ENCODE assay signal across 12 cellular contexts in the genomic region with DNA sequence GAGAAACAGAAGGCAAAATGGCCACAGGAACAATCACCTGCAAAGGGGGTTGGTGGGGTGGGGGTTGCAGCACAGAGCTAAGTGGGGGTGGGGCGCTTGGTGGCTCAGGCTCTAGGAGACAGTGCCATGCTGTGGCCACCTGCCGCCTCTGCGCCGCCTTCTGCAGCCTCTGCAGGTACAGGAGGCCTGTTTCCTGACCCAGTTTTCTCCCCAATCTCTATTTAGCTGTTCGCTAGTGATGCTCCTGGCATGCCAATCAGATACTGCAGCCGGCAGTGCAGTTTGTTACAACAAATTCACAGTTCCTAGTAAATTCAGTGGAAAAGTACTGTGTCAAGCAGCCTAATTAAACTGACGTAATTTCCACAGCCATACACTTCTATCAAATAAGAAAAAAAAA.
A peak's percentile ranks its signal among the peaks of the same experiment; 100 is the strongest.
DNase-seq lines count a peak whose midpoint lies in the region; ATAC-seq and TF ChIP-seq lines count a peak whose summit lies in the region.
"Had no signal": no experiment of that assay in that cellular context is flagged by ENCODE, and none has a peak within 500 bp of the region (broad histone marks: within the 10 kb centered on the region; RNA-seq: fewer than 3 reads in every experiment).

No MANE protein-coding gene starts in this region.

- H2AFZ ChIP-seq in neural progenitor cell (replicated peaks) = no peak overlapping the region

- H3K27me3 Mint-ChIP-seq in neural progenitor cell (ENCODE audit: insufficient read depth, low read depth) = peaks cover 6% of the 10 kb centered on the region
- H3K27me3 Mint-ChIP-seq: activated naive CD8-positive, alpha-beta T cell treated with anti-CD3 and anti-CD28 coated beads, Interleukin-2, amount 10 ng/mL, durations not matched to agents 7 days and 5 days had no signal

- H3K4me1 Mint-ChIP-seq in neural progenitor cell = no peaks in the 10 kb centered on the region
- H3K4me1 Mint-ChIP-seq: activated naive CD8-positive, alpha-beta T cell treated with anti-CD3 and anti-CD28 coated beads, Interleukin-2, amount 10 ng/mL, durations not matched to agents 7 days and 5 days had no signal

- peaks cover 4% of the 10 kb centered on the region for H3F3A ChIP-seq in neural progenitor cell (ENCODE audit: low read depth)

- no peaks in the 10 kb centered on the region for H3K79me2 ChIP-seq in neural progenitor cell (ENCODE audit: low read depth)

- H4K20me1 ChIP-seq in neural progenitor cell (ENCODE audit: low read depth) = no peaks in the 10 kb centered on the region

- H3K27ac Mint-ChIP-seq in neural progenitor cell = no peak overlapping the region
- H3K27ac Mint-ChIP-seq: activated naive CD8-positive, alpha-beta T cell treated with anti-CD3 and anti-CD28 coated beads, Interleukin-2, amount 10 ng/mL, durations not matched to agents 7 days and 5 days; stimulated activated effector memory CD8-positive, alpha-beta T cell treated with anti-CD3 and anti-CD28 coated beads, Interleukin-12 subunit alpha, Interleukin-12 subunit beta, amount 100 ng/mL, for 72 hours had no signal

- intact Hi-C loops in gastrocnemius medialis (cut with DNase I; ENCODE audit: low total_unique reads) = no loop called here
- intact Hi-C loops in left cardiac atrium (cut with DNase I) = no loop called here

- H3K36me3 ChIP-seq in neural progenitor cell (no peaks in the 10 kb centered on the region), gastrocnemius medialis (no peaks in the 10 kb centered on the region)
- H3K36me3 ChIP-seq: prostate gland had no signal

- H3K9ac ChIP-seq in neural progenitor cell = no peak overlapping the region

- H3K9me3 ChIP-seq in neural progenitor cell (ENCODE audit: low read depth) = no peaks in the 10 kb centered on the region
- H3K9me3 ChIP-seq in gastrocnemius medialis = no peaks in the 10 kb centered on the region
- H3K9me3 ChIP-seq: gastroesophageal sphincter, prostate gland had no signal

- in situ Hi-C loops in gastrocnemius medialis (cut with MboI; ENCODE audit: low sequenced_read_pairs in 4 of 4) = no loop called here

- H3K27ac ChIP-seq in neural progenitor cell (no peak overlapping the region), gastrocnemius medialis (no peak overlapping the region)
- H3K27ac ChIP-seq: gastroesophageal sphincter, prostate gland had no signal

- DNase-seq in DMS153 treated with DMSO at 0.1 percent for 48 hours (lab: John Stamatoyannopoulos, UW; ENCODE audit: unreplicated experiment) = peak; percentile 10
- DNase-seq in DMS153 (lab: John Stamatoyannopoulos, UW) = no peak
- peak; percentile 27 for DNase-seq in NCI-H1105 (lab: John Stamatoyannopoulos, UW)
- peak; percentile 99 for DNase-seq in cerebellar cortex (ENCODE audit: low spot score)
- peak; percentile 75 for DNase-seq in neural progenitor cell (ENCODE audit: low spot score)
- no peak for DNase-seq in activated gamma-delta T cell (lab: John Stamatoyannopoulos, UW)
- DNase-seq in gastrocnemius medialis = no peak
- DNase-seq in left cardiac atrium = no peak
- DNase-seq: activated naive CD8-positive, alpha-beta T cell treated with anti-CD3 and anti-CD28 coated beads, Interleukin-2, amount 10 ng/mL, durations not matched to agents 7 days and 5 days had no signal

- no peak overlapping the region for H3K4me3 ChIP-seq in neural progenitor cell
- H3K4me3 ChIP-seq in gastrocnemius medialis = no peak overlapping the region
- H3K4me3 ChIP-seq: gastroesophageal sphincter, prostate gland had no signal

- no peak for TF ChIP-seq POLR2A in gastrocnemius medialis (IDR thresholded peaks at IDR 0.05)

- no peak overlapping the region for H3K4me2 ChIP-seq in neural progenitor cell

- TF ChIP-seq CTCF in neural progenitor cell (IDR thresholded peaks at IDR 0.05) (peak; percentile 56), gastrocnemius medialis (IDR thresholded peaks at IDR 0.05 in 4 of 5, conservative IDR thresholded peaks at IDR 0.05 in 1 of 5) (no peak)

- H3K9me3 Mint-ChIP-seq in neural progenitor cell = no peaks in the 10 kb centered on the region
- H3K9me3 Mint-ChIP-seq: activated naive CD8-positive, alpha-beta T cell treated with anti-CD3 and anti-CD28 coated beads, Interleukin-2, amount 10 ng/mL, durations not matched to agents 7 days and 5 days; stimulated activated effector memory CD8-positive, alpha-beta T cell treated with anti-CD3 and anti-CD28 coated beads, Interleukin-12 subunit alpha, Interleukin-12 subunit beta, amount 100 ng/mL, for 72 hours had no signal

- no peaks in the 10 kb centered on the region for H3K36me3 Mint-ChIP-seq in neural progenitor cell
- H3K36me3 Mint-ChIP-seq: stimulated activated effector memory CD8-positive, alpha-beta T cell treated with anti-CD3 and anti-CD28 coated beads, Interleukin-12 subunit alpha, Interleukin-12 subunit beta, amount 100 ng/mL, for 72 hours had no signal

- ATAC-seq in gastrocnemius medialis = no peak
- ATAC-seq in left cardiac atrium = no peak
- ATAC-seq: gastroesophageal sphincter; stimulated activated effector memory CD8-positive, alpha-beta T cell treated with anti-CD3 and anti-CD28 coated beads, Interleukin-12 subunit alpha, Interleukin-12 subunit beta, amount 100 ng/mL, for 72 hours had no signal

- peaks cover 11% of the 10 kb centered on the region for H3K4me1 ChIP-seq in neural progenitor cell
- H3K4me1 ChIP-seq in gastrocnemius medialis = no peaks in the 10 kb centered on the region
- H3K4me1 ChIP-seq: gastroesophageal sphincter, prostate gland had no signal

- H3K27me3 ChIP-seq in neural progenitor cell (no peaks in the 10 kb centered on the region), gastrocnemius medialis (no peaks in the 10 kb centered on the region)
- H3K27me3 ChIP-seq: gastroesophageal sphincter had no signal

- H3K4me3 Mint-ChIP-seq in neural progenitor cell = no peak overlapping the region
- H3K4me3 Mint-ChIP-seq: activated naive CD8-positive, alpha-beta T cell treated with anti-CD3 and anti-CD28 coated beads, Interleukin-2, amount 10 ng/mL, durations not matched to agents 7 days and 5 days; stimulated activated effector memory CD8-positive, alpha-beta T cell treated with anti-CD3 and anti-CD28 coated beads, Interleukin-12 subunit alpha, Interleukin-12 subunit beta, amount 100 ng/mL, for 72 hours had no signal

Comparison
In these comparisons a context has a peak if more than half of its experiments do, and no peak if none do; other contexts are left out.
1. DNase-seq: peak in DMS153 treated with DMSO at 0.1 percent for 48 hours (single experiment), NCI-H1105 (single experiment), cerebellar cortex (single experiment) and neural progenitor cell (single experiment); none in DMS153 (single experiment), activated gamma-delta T cell (single experiment), gastrocnemius medialis (0 of 2) and left cardiac atrium (single experiment).